Comparison of ENCODE assay signal across 11 cellular contexts in genomic region chr3:170277833-170278586, GRCh38. TPM values are rescaled to one million over a fixed set of nuclear protein-coding genes. Genes with fewer than 3 reads are reported as not detected.
A peak's percentile ranks its signal among the peaks of the same experiment; 100 is the strongest.
DNase-seq lines count a peak whose midpoint lies in the region; ATAC-seq and TF ChIP-seq lines count a peak whose summit lies in the region.
"Had no signal": no experiment of that assay in that cellular context is flagged by ENCODE, and none has a peak within 500 bp of the region (broad histone marks: within the 10 kb centered on the region; RNA-seq: fewer than 3 reads in every experiment).

No MANE protein-coding gene starts in this region.

- H3K9ac ChIP-seq in BLaER1, result no peak overlapping the region

- intact Hi-C loops in activated T-helper 2 cell treated with anti-CD3 and anti-CD28 coated beads, Interferon-gamma antibody, Interleukin-2, Interleukin-4, amounts not matched to agents 10 μg/mL and 5 μg/mL and 100 μg/mL, durations not matched to agents 14 hours and 24 hours and 36 hours (cut with micrococcal nuclease), result loop anchor here (1.0 to 2.0 kb wide), 2 partner anchors 19 to 56 kb away; partner anchors contain the start of gene PRKCI
- intact Hi-C loops in lower lobe of right lung (cut with DNase I), result no loop called here

- H3K27me3 ChIP-seq in BLaER1, result no peaks in the 10 kb centered on the region
- no peaks in the 10 kb centered on the region for H3K27me3 ChIP-seq in lower lobe of right lung (ENCODE audit: low read depth)
- no peaks in the 10 kb centered on the region for H3K27me3 ChIP-seq in right atrium auricular region
- H3K27me3 ChIP-seq: tibial artery had no signal

- H3K4me3 ChIP-seq in BLaER1 (no peak overlapping the region), HEK293 (ENCODE audit: low read depth, low read length) (no peak overlapping the region), lower lobe of right lung (peak overlapping the region; percentile 9), right atrium auricular region (no peak overlapping the region)
- H3K4me3 ChIP-seq: tibial artery had no signal

- H4K20me1 ChIP-seq in BLaER1, result no peaks in the 10 kb centered on the region

- peaks cover 26% of the 10 kb centered on the region for H3K4me1 Mint-ChIP-seq in activated T-helper 2 cell treated with anti-CD3 and anti-CD28 coated beads, Interferon-gamma antibody, Interleukin-2, Interleukin-4, amounts not matched to agents 10 μg/mL and 5 μg/mL and 100 μg/mL, durations not matched to agents 14 hours and 24 hours and 36 hours (ENCODE audit: low read depth)

- POLR2A ChIA-PET in HEK293 (lab: Yijun Ruan, JAX), result no interaction called here

- no peaks in the 10 kb centered on the region for H3K27me3 Mint-ChIP-seq in activated T-helper 2 cell treated with anti-CD3 and anti-CD28 coated beads, Interferon-gamma antibody, Interleukin-2, Interleukin-4, amounts not matched to agents 10 μg/mL and 5 μg/mL and 100 μg/mL, durations not matched to agents 14 hours and 24 hours and 36 hours (ENCODE audit: low read depth)

- TF ChIP-seq CTCF in HEK293 (tag by site-specific recombination; IDR thresholded peaks at IDR 0.05), result no peak
- no peak for TF ChIP-seq CTCF in lower lobe of right lung (IDR thresholded peaks at IDR 0.05)
- TF ChIP-seq CTCF in right atrium auricular region (IDR thresholded peaks at IDR 0.05), result no peak

- peaks cover 18% of the 10 kb centered on the region for H3K4me1 ChIP-seq in BLaER1
- H3K4me1 ChIP-seq in HEK293 (ENCODE audit: control insufficient read depth, insufficient read depth, low read length), result no peaks in the 10 kb centered on the region
- no peaks in the 10 kb centered on the region for H3K4me1 ChIP-seq in lower lobe of right lung
- no peaks in the 10 kb centered on the region for H3K4me1 ChIP-seq in right atrium auricular region

- no peaks in the 10 kb centered on the region for H3K9me3 Mint-ChIP-seq in activated T-helper 2 cell treated with anti-CD3 and anti-CD28 coated beads, Interferon-gamma antibody, Interleukin-2, Interleukin-4, amounts not matched to agents 10 μg/mL and 5 μg/mL and 100 μg/mL, durations not matched to agents 14 hours and 24 hours and 36 hours

- H3K36me3 Mint-ChIP-seq in activated T-helper 2 cell treated with anti-CD3 and anti-CD28 coated beads, Interferon-gamma antibody, Interleukin-2, Interleukin-4, amounts not matched to agents 10 μg/mL and 5 μg/mL and 100 μg/mL, durations not matched to agents 14 hours and 24 hours and 36 hours (ENCODE audit: low read depth), result peaks cover 42% of the 10 kb centered on the region

- peak overlapping the region; percentile 45 for H3K4me2 ChIP-seq in BLaER1

- peak overlapping the region; percentile 23 for H3K27ac ChIP-seq in BLaER1
- H3K27ac ChIP-seq in HEK293 (ENCODE audit: extremely low read depth, low read depth, low read length), result no peak overlapping the region
- no peak overlapping the region for H3K27ac ChIP-seq in lower lobe of right lung
- H3K27ac ChIP-seq in right atrium auricular region, result no peak overlapping the region
- H3K27ac ChIP-seq: tibial artery had no signal

- H3K36me3 ChIP-seq in BLaER1, result peaks cover 58% of the 10 kb centered on the region
- peaks cover 8 to 51% of the 10 kb centered on the region in 2 experiments; a peak in 2 of 3 replicates for H3K36me3 ChIP-seq in HEK293 (ENCODE audit: control insufficient read depth in 2 of 2, insufficient read depth in 1 of 2, low read length in 2 of 2)
- H3K36me3 ChIP-seq in lower lobe of right lung, result peaks cover 36% of the 10 kb centered on the region
- H3K36me3 ChIP-seq in right atrium auricular region, result peaks cover 25% of the 10 kb centered on the region

- no peak for ATAC-seq in lower lobe of right lung

- H3K27ac Mint-ChIP-seq in activated T-helper 2 cell treated with anti-CD3 and anti-CD28 coated beads, Interferon-gamma antibody, Interleukin-2, Interleukin-4, amounts not matched to agents 10 μg/mL and 5 μg/mL and 100 μg/mL, durations not matched to agents 14 hours and 24 hours and 36 hours, result peak overlapping the region; percentile 68

- H3K9me3 ChIP-seq in BLaER1 (no peaks in the 10 kb centered on the region), HEK293 (ENCODE audit: control insufficient read depth, insufficient read depth, low read depth, low read length) (no peaks in the 10 kb centered on the region), lower lobe of right lung (no peaks in the 10 kb centered on the region), right atrium auricular region (no peaks in the 10 kb centered on the region)
- H3K9me3 ChIP-seq: tibial artery had no signal

- no peak for DNase-seq in activated T-helper 2 cell treated with anti-CD3 and anti-CD28 coated beads, Interferon-gamma antibody, Interleukin-2, Interleukin-4, amounts not matched to agents 10 μg/mL and 5 μg/mL and 100 μg/mL, durations not matched to agents 14 hours and 24 hours and 36 hours (ENCODE audit: low spot score)
- DNase-seq in lower lobe of right lung (no peak), dermis blood vessel endothelial cell (no peak), NCI-H524 (lab: John Stamatoyannopoulos, UW) (no peak), GDM1 (lab: John Stamatoyannopoulos, UW) (no peak), right atrium auricular region (ENCODE audit: low spot score) (no peak)
- DNase-seq: activated CD8-positive, alpha-beta memory T cell treated with anti-CD3 and anti-CD28 coated beads, Interleukin-2, amount 50 U/mL, for 48 hours; stimulated activated CD4-positive, alpha-beta T cell treated with anti-CD3 and anti-CD28 coated beads, Interleukin-2, amount 100 ng/mL, for 48 hours; tibial artery had no signal

- peak overlapping the region; percentile 68 for H3K4me3 Mint-ChIP-seq in activated T-helper 2 cell treated with anti-CD3 and anti-CD28 coated beads, Interferon-gamma antibody, Interleukin-2, Interleukin-4, amounts not matched to agents 10 μg/mL and 5 μg/mL and 100 μg/mL, durations not matched to agents 14 hours and 24 hours and 36 hours (ENCODE audit: low read depth)

- CTCF ChIA-PET in HEK293 (lab: Yijun Ruan, JAX), result no interaction called here

TF ChIP-seq in HEK293, 187 proteins besides CTCF, POLR2A, EP300 and RAD21:
- no peak for TF ChIP-seq ATF2 (tag by site-specific recombination; IDR thresholded peaks at IDR 0.05; ENCODE audit: low read depth)
- TF ChIP-seq ZNF26 (tag by site-specific recombination; IDR thresholded peaks at IDR 0.05), result no peak
- TF ChIP-seq PRDM6 (tag by site-specific recombination; IDR thresholded peaks at IDR 0.05), result 0 out of 2 replicates have a peak, but pooled peaks have one; percentile 6
- TF ChIP-seq SCRT1 (tag by site-specific recombination; IDR thresholded peaks at IDR 0.05; ENCODE audit: borderline replicate concordance), result no peak
- TF ChIP-seq PRDM1 (tag by site-specific recombination; IDR thresholded peaks at IDR 0.05), result peak; percentile 62
- peak; percentile 34; the same call in 1 of the 2 replicates for TF ChIP-seq ZNF664 (tag by site-specific recombination; IDR thresholded peaks at IDR 0.05)

RNA-seq across cellular contexts. Expression of gene PRKCI, which starts 55.8 kb away (rescaled TPM):
- total RNA-seq in activated T-helper 2 cell treated with anti-CD3 and anti-CD28 coated beads, Interferon-gamma antibody, Interleukin-2, Interleukin-4, amounts not matched to agents 10 μg/mL and 5 μg/mL and 100 μg/mL, durations not matched to agents 14 hours and 24 hours and 36 hours, result 24.7 and 32.4 TPM in 2 replicates
- total RNA-seq in lower lobe of right lung, result 45.9 TPM
- 32.8 and 38.8 TPM in 2 replicates for total RNA-seq in dermis blood vessel endothelial cell
- total RNA-seq in right atrium auricular region, result 10 to 100 TPM; 17.4 to 20.0 TPM
